33 cellular contexts compared by ENCODE assay signal in the genomic region with DNA sequence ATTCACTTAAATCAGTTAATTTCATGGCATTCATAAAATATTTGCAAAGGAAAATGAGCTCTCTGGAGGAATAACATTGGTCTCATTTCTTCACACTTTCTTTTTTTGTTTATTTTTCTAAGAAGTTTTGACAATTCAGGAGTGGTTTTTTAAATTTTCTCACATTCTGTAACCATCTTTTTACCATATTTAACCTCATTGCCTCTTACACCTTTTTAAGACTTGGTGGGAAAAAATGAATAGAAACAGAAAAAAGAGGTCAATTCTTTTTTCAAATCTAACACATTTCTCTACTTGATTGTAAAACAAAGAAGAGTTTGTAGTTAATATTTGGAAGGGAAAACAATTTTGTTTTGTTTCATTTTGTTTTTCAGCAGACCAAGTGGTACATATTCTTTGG.
"Had no signal": no experiment of that assay in that cellular context is flagged by ENCODE, and none has a peak within 500 bp of the region (broad histone marks: within the 10 kb centered on the region; RNA-seq: fewer than 3 reads in every experiment).

No MANE protein-coding gene starts in this region.

- DNase-seq: Karpas-422, Kasumi-1, KG1, MG63, MM.1S, MV-4-11, NCI-H1048, NCI-H1092, NCI-H1092 treated with DMSO at 0.1 percent for 48 hours, NCI-H1105, NCI-H1105 treated with DMSO at 0.1 percent for 48 hours, NCI-H1417, NCI-H1417 treated with DMSO at 0.1 percent for 48 hours, NCI-H1436, NCI-H1436 treated with DMSO at 0.1 percent for 48 hours, NCI-H146, NCI-H1694, NCI-H1694 treated with DMSO at 0.1 percent for 48 hours, NCI-H187, NCI-H187 treated with DMSO at 0.1 percent for 48 hours, NCI-H1930, NCI-H2029, NCI-H2029 treated with DMSO at 0.1 percent for 48 hours, NCI-H2081, NCI-H2081 treated with DMSO at 0.1 percent for 48 hours, NCI-H2107, NCI-H2171, NCI-H2171 treated with DMSO at 0.1 percent for 48 hours, NCI-H2227 treated with DMSO at 0.1 percent for 48 hours, NCI-H226, NCI-H345, NCI-H446, NCI-H446 treated with DMSO at 0.1 percent for 48 hours had no signal
